ENCODE assay signal across 1 cellular context in the genomic region with DNA sequence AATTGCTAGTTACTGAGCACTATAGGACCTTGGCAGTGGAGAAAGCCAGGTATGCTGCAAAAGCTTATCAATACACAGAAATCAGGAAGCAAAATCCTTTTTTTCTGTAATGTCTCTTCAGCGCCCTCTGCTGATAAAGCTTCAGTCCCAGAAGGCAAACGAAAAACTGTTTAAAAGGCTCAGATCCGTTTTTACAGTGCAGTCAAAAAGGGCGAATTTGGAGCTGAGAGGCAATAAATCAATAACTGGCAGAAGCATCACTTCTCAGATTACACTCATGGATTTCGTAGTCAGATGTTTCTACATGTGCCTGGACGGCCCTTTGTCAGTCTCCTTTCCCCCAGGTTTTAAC.
TF ChIP-seq lines count a peak whose summit lies in the region.

No MANE protein-coding gene starts in this region.

TF ChIP-seq in SK-N-SH treated with all-trans-retinoic acid at 6 μM for 48 hours, 23 proteins besides CTCF, POLR2A, EP300 and RAD21 (continued from another document):
- TF ChIP-seq, protein P1, sequence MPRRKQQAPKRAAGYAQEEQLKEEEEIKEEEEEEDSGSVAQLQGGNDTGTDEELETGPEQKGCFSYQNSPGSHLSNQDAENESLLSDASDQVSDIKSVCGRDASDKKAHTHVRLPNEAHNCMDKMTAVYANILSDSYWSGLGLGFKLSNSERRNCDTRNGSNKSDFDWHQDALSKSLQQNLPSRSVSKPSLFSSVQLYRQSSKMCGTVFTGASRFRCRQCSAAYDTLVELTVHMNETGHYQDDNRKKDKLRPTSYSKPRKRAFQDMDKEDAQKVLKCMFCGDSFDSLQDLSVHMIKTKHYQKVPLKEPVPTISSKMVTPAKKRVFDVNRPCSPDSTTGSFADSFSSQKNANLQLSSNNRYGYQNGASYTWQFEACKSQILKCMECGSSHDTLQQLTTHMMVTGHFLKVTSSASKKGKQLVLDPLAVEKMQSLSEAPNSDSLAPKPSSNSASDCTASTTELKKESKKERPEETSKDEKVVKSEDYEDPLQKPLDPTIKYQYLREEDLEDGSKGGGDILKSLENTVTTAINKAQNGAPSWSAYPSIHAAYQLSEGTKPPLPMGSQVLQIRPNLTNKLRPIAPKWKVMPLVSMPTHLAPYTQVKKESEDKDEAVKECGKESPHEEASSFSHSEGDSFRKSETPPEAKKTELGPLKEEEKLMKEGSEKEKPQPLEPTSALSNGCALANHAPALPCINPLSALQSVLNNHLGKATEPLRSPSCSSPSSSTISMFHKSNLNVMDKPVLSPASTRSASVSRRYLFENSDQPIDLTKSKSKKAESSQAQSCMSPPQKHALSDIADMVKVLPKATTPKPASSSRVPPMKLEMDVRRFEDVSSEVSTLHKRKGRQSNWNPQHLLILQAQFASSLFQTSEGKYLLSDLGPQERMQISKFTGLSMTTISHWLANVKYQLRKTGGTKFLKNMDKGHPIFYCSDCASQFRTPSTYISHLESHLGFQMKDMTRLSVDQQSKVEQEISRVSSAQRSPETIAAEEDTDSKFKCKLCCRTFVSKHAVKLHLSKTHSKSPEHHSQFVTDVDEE (CRISPR knock-in tag; IDR thresholded peaks at IDR 0.05), result no peak
- TF ChIP-seq BACH2 (CRISPR knock-in tag; IDR thresholded peaks at IDR 0.05; ENCODE audit: borderline replicate concordance), result no peak
- TF ChIP-seq ZFP30 (CRISPR knock-in tag; IDR thresholded peaks at IDR 0.05), result no peak
- no peak for TF ChIP-seq SNAI2 (CRISPR knock-in tag; IDR thresholded peaks at IDR 0.05)
- TF ChIP-seq ISL1 (CRISPR knock-in tag; IDR thresholded peaks at IDR 0.05), result no peak
- TF ChIP-seq RARB (CRISPR knock-in tag; IDR thresholded peaks at IDR 0.05), result no peak
- TF ChIP-seq ZNF565 (CRISPR knock-in tag; conservative IDR thresholded peaks at IDR 0.05; ENCODE audit: low read depth), result no peak
- TF ChIP-seq ZC3H10 (CRISPR knock-in tag; IDR thresholded peaks at IDR 0.05), result no peak
